In genomic region chr7:116802784-116803183, GRCh38 we compare ENCODE assay signal across 8 cellular contexts. TPM values are rescaled to one million over a fixed set of nuclear protein-coding genes. Genes with fewer than 3 reads are reported as not detected.
A peak's percentile ranks its signal among the peaks of the same experiment; 100 is the strongest.
DNase-seq lines count a peak whose midpoint lies in the region; ATAC-seq and TF ChIP-seq lines count a peak whose summit lies in the region.

No MANE protein-coding gene starts in this region.

- H3K27me3 ChIP-seq in heart right ventricle (no peaks in the 10 kb centered on the region), right cardiac atrium (ENCODE audit: control insufficient read depth, insufficient read depth) (no peaks in the 10 kb centered on the region), MG63 (no peaks in the 10 kb centered on the region)

- TF ChIP-seq CTCF in heart right ventricle (IDR thresholded peaks at IDR 0.05) (peak; percentile 11 to 65 (median 43)), WI38 (IDR thresholded peaks at IDR 0.05; ENCODE audit: low read depth, low read length) (peak; percentile 37; the same call in 1 of the 2 replicates), foreskin fibroblast (IDR thresholded peaks at IDR 0.05; ENCODE audit: low read depth, low read length) (peak; percentile 30)

- H3K4me1 ChIP-seq in heart right ventricle (peaks cover 0 to 26% (median 7%) of the 10 kb centered on the region in 9 donors), right cardiac atrium (ENCODE audit: control insufficient read depth, insufficient read depth, low read length) (no peaks in the 10 kb centered on the region)

- DNase-seq in heart right ventricle: peak in 1 of 2 donors; percentile 26
- no peak for DNase-seq in right cardiac atrium
- DNase-seq in MG63: peak; percentile 37
- DNase-seq in foreskin fibroblast: peak; percentile 56 to 83
- peak; percentile 56 for DNase-seq in putamen (ENCODE audit: low spot score)
- DNase-seq in NK-92 treated with Interleukin-12 subunit alpha and Interleukin-12 subunit beta, amount 100 ng/mL, for 24 hours (lab: John Stamatoyannopoulos, UW): no peak

- H3K36me3 ChIP-seq in heart right ventricle (no peaks in the 10 kb centered on the region), MG63 (peaks cover 7% of the 10 kb centered on the region)

- no peaks in the 10 kb centered on the region for H3K9me3 ChIP-seq in heart right ventricle
- H3K9me3 ChIP-seq in right cardiac atrium (ENCODE audit: control insufficient read depth, low read length): no peaks in the 10 kb centered on the region
- no peaks in the 10 kb centered on the region for H3K9me3 ChIP-seq in MG63

- ATAC-seq in heart right ventricle (peak in 3 of 8 donors; percentile 8 to 39 (median 39)), right cardiac atrium (no peak), GM21786 (IDR thresholded peaks at IDR 0.05; ENCODE audit: unreplicated experiment) (peak; percentile 82)

- H3K27ac ChIP-seq in heart right ventricle (no peak overlapping the region), right cardiac atrium (ENCODE audit: low read length) (no peak overlapping the region)

- WGBS in heart right ventricle, 2 donors: 41 to 44% methylated on average over 5 of the region's 5 CpGs
- WGBS in right cardiac atrium: 41% methylated on average over 5 of the region's 5 CpGs

- H3K4me3 ChIP-seq in heart right ventricle (no peak overlapping the region), right cardiac atrium (ENCODE audit: low read length) (no peak overlapping the region), MG63 (no peak overlapping the region), WI38 (ENCODE audit: low read depth, low read length) (no peak overlapping the region), foreskin fibroblast (ENCODE audit: low read depth in 1 of 2, low read length in 2 of 2) (no peak overlapping the region)

- intact Hi-C loops in heart right ventricle (cut with DNase I) (loop anchor here in 4 of 10 donors (5.0 to 10.0 kb wide), 4 partner anchors 130 to 628 kb away; partner anchors contain the start of gene MET (in 2 of the 4)), right cardiac atrium (cut with DNase I) (loop anchor here in 2 of 4 donors (10.0 kb wide), 2 partner anchors 128 to 538 kb away; partner anchors contain the start of gene MET (in 1 of the 2))

RNA-seq across cellular contexts. Expression of gene CAPZA2, which starts 59.6 kb away (rescaled TPM):
- total RNA-seq in heart right ventricle (100 to 1,000 TPM; 285 to 416 (median 345) TPM), right cardiac atrium (100 to 1,000 TPM; 318 to 447 (median 349) TPM)
- polyA plus RNA-seq in heart right ventricle (10 to 100 TPM; 39.4 to 93.0 TPM), right cardiac atrium (71.9 TPM)
- 104 and 168 TPM in 2 replicates for total RNA-seq in MG63 (2014; rRNA removed; shearing (Covaris generic); ENCODE audit: low replicate concordance)

Comparison
In these comparisons a context has a peak if more than half of its experiments do, and no peak if none do; other contexts are left out.
1. DNase-seq: peak in MG63 (single experiment), foreskin fibroblast (2 of 2) and putamen (single experiment); none in right cardiac atrium (0 of 3) and NK-92 treated with Interleukin-12 subunit alpha and Interleukin-12 subunit beta, amount 100 ng/mL, for 24 hours (single experiment).
2. Peak in every context shown above with its lines, with median percentiles within 50 percentile points of each other: CTCF ChIP-seq.